In the genomic region with DNA sequence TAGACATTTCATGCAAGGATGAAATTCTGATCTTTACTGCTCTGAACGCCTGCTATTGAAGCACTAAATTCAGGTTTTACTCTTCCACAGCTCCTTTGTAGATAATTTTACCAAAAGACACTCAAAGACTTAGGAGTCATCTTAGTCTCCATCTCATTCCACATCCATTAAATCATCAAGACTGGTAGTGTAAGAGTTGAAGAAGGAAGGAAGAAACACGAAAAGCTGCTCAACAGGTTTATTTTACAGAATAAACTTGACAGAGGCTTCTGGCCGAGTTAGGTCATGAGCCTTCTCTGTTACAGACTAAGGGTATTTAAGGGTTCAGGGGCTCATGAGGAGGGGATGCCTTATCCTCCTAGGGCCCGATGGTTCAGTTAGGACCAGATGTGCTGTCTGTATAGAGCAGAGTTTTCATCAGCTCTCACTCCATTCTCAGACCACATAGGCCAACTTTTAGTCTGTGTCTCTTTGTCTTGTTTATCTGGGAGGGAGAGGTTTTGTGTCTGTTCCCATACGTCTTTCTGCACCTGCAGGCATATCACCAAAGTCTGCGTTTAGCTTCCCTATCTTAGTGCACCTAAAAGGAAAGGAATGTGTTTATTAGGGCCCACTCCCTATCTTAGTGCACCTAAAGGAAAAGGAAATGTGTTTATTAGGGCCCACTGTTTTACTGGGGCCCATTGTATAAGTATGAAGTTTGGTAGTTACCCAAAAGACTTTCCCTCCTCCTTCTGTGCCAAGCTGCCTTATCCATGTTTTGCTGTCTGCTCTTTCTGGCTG, we compare ENCODE assay signal across 1 cellular context.
TF ChIP-seq lines count a peak whose summit lies in the region.

No MANE protein-coding gene starts in this region.

TF ChIP-seq in endothelial cell of umbilical vein, 7 proteins besides CTCF, POLR2A, EP300 and RAD21 (continued from another document):
- no peak for TF ChIP-seq FOS (IDR thresholded peaks at IDR 0.05; ENCODE audit: borderline replicate concordance, insufficient read depth, low read length)
- TF ChIP-seq JUN (IDR thresholded peaks at IDR 0.05; ENCODE audit: borderline replicate concordance, insufficient read depth, insufficient read length, low read depth) = no peak
- no peak for TF ChIP-seq MYC (IDR thresholded peaks at IDR 0.05; ENCODE audit: low read depth, low read length)
